ENCODE assay signal across 9 cellular contexts in the genomic region with DNA sequence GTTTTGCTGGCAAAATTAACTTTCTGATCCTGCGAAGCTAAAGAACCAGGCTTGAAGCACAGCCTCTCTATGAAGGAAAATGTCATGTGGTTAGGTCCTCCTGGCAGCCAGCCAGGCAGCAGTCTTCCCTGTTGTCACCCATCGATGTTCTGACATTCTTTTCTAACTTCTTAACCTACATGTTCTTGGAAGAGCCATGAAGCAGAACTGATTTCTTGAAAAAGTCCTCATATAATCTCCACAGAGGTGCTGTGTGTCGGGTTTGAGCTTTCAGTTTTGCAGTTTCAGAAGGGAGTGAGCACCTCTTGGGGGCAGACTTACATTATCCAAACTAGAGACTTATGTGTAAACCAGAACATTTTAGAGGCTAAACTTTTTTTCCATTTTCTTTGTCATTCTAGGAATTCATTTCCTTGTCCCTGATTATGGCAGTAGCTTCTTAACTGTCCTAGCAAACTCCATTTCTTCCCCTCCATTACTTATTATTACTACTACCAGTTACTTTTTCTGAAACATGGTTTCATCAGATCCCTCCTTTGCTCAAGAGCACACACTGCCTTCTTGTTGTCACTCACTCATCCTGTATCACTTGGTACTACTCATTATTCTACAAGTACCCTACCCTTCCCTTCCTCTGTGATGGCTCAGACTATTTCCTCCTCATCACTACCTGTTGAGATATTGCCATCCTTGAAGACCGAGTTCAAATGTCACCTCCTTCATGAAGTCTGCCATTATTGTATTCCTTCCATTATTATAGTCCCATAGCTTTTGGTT.
DNase-seq lines count a peak whose midpoint lies in the region; ATAC-seq, FAIRE-seq and TF ChIP-seq lines count a peak whose summit lies in the region.
"Had no signal": no experiment of that assay in that cellular context is flagged by ENCODE, and none has a peak within 500 bp of the region (broad histone marks: within the 10 kb centered on the region; RNA-seq: fewer than 3 reads in every experiment).

No MANE protein-coding gene starts in this region.

- no peaks in the 10 kb centered on the region for H3K79me2 ChIP-seq in OCI-LY3 (ENCODE audit: low read length)

- peak overlapping the region; percentile 53 for H2AFZ ChIP-seq in OCI-LY3 (ENCODE audit: low read depth, low read length)

- ATAC-seq in GM18505 (IDR thresholded peaks at IDR 0.05; ENCODE audit: unreplicated experiment) (no peak), HG03280 (IDR thresholded peaks at IDR 0.05; ENCODE audit: unreplicated experiment) (no peak)
- ATAC-seq: mucosa of descending colon had no signal

- DNase-seq in AG09319 (ENCODE audit: extremely low read depth, low read depth) (no peak), GM18507 (ENCODE audit: extremely low spot score, insufficient read length, low read depth) (no peak), erythroblast (lab: John Stamatoyannopoulos, UW) (peak; percentile 12 to 34), NCI-H146 treated with DMSO at 0.1 percent for 48 hours (lab: John Stamatoyannopoulos, UW; ENCODE audit: unreplicated experiment) (no peak), NCI-H1092 (lab: John Stamatoyannopoulos, UW) (no peak)

- no peaks in the 10 kb centered on the region for H3K9me3 ChIP-seq in OCI-LY3 (ENCODE audit: insufficient read depth, low read length)
- H3K9me3 ChIP-seq: mucosa of descending colon had no signal

- H3K27ac ChIP-seq in OCI-LY3 (ENCODE audit: low read length), result 0 out of 2 replicates have a peak overlapping the region, but pooled peaks have one; percentile 18

- no peaks in the 10 kb centered on the region for H3K36me3 ChIP-seq in OCI-LY3 (replicated peaks; ENCODE audit: low read depth, low read length)

- H3K27me3 ChIP-seq in OCI-LY3 (ENCODE audit: low read depth, low read length), result 0 out of 2 replicates have a peak, but pooled peaks cover 2% of the 10 kb centered on the region

- H3K4me3 ChIP-seq in OCI-LY3 (ENCODE audit: low read length), result peak overlapping the region; percentile 55
- H3K4me3 ChIP-seq: mucosa of descending colon had no signal

- FAIRE-seq in GM18507 (lab: Jason Lieb, UNC), result peak; percentile 87

- TF ChIP-seq POLR2A in erythroblast (IDR thresholded peaks at IDR 0.05; ENCODE audit: low read length), result no peak
- no peak for TF ChIP-seq POLR2A in GM18505 (IDR thresholded peaks at IDR 0.05; ENCODE audit: borderline replicate concordance, extremely low read depth, insufficient read depth, insufficient read length)

- H3K9ac ChIP-seq in OCI-LY3 (ENCODE audit: low read length), result peak overlapping the region; percentile 27; the same call in 1 of the 2 replicates

- TF ChIP-seq CTCF in AG09319 (IDR thresholded peaks at IDR 0.05; ENCODE audit: low read depth, low read length) (peak; percentile 15; the same call in 1 of the 2 replicates), OCI-LY3 (IDR thresholded peaks at IDR 0.05; ENCODE audit: low read depth, low read length) (peak; percentile 51)

- no peaks in the 10 kb centered on the region for H4K20me1 ChIP-seq in OCI-LY3 (ENCODE audit: insufficient read depth, low read length)

- H3K4me2 ChIP-seq in OCI-LY3 (ENCODE audit: low read length), result peak overlapping the region; percentile 70

- peaks cover 37% of the 10 kb centered on the region for H3K4me1 ChIP-seq in OCI-LY3 (ENCODE audit: low read length)

Comparison
In these comparisons a context has a peak if more than half of its experiments do, and no peak if none do; other contexts are left out.
1. DNase-seq: peak in erythroblast (2 of 2); none in AG09319 (single experiment), GM18507 (single experiment), NCI-H146 treated with DMSO at 0.1 percent for 48 hours (single experiment) and NCI-H1092 (single experiment).